Comparison of ENCODE assay signal across 8 cellular contexts in the genomic region with DNA sequence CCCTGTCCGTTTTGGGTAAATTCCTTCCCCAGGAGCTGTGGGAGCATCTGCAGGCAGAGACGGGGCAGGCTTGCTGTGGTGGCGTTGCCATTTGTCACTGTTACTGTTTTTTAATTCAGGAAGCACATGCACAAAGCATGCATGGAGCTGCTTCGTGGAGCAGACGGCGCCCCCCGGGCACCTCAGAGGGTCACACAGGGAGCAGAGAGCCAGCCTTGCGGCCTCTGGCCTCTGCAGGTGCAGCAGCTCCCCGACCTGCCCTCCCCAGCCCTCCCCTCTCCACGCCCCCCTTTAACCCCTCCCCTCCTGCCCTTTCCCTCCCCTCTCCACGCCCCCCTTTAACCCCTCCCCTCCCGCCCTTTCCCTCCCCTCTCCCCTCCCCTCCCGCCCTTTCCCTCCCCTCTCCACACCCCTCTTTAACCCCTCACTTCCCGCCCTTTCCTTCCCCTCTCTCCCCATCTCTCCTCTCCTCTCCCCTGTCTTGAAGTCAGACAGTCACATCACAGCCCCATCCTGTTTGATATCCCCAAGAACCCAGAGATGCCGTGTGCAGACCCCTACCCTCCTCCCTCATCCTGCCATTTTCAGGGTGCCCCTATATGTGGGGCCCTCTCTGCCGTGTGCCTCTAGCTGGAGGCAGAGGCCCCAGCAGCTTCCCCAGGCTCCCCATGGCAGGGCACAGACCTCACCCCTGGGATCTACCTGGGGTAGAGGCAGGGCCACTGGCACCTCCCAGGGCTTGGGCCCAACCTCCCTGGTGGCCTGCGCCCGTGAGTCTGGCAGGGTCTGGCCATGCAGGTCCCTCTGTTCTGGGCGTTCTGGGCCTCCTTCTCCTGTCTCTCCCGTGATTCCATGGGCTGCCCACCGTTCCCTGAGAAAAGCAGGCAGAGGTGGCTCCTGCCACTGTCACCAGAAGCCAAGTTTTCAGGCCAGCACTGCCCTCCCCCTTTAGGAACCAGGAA. TPM values are rescaled to one million over a fixed set of nuclear protein-coding genes. Genes with fewer than 3 reads are reported as not detected.
A peak's percentile ranks its signal among the peaks of the same experiment; 100 is the strongest.
DNase-seq lines count a peak whose midpoint lies in the region; ATAC-seq, FAIRE-seq and TF ChIP-seq lines count a peak whose summit lies in the region.

No MANE protein-coding gene starts in this region.

- no peaks in the 10 kb centered on the region for H3F3A ChIP-seq in GM23248 (ENCODE audit: insufficient read depth)

- H3K9me3 ChIP-seq in A549 (no peaks in the 10 kb centered on the region), GM23248 (ENCODE audit: low read depth) (no peaks in the 10 kb centered on the region)

- no peaks in the 10 kb centered on the region for H3K9me2 ChIP-seq in GM23248 (ENCODE audit: insufficient read depth)

- H3K27ac Mint-ChIP-seq in immature natural killer cell, result peak overlapping the region in 1 of 6 donors; percentile 69

- peaks cover 0 to 2% (median 2%) of the 10 kb centered on the region in 3 donors for H3K27me3 Mint-ChIP-seq in immature natural killer cell (ENCODE audit: low read depth in 3 of 3)

- H3K4me1 ChIP-seq in A549, result peaks cover 25% of the 10 kb centered on the region
- H3K4me1 ChIP-seq in GM23248 (ENCODE audit: insufficient read depth), result peaks cover 10% of the 10 kb centered on the region

- TF ChIP-seq POLR2A in A549 (IDR thresholded peaks at IDR 0.05; ENCODE audit: low read length), result no peak

- WGBS in A549 (ENCODE audit: missing lambda C conversion rate), result 41% methylated on average over 16 of the region's 21 CpGs
- 18 to 35% methylated on average over 10 to 21 of the region's 21 CpGs for WGBS in GM23248 (ENCODE audit: low coverage in 1 of 2, low lambda C conversion rate in 2 of 2, missing lambda C conversion rate in 2 of 2), 2 experiments

- no peak for FAIRE-seq in A549 (lab: Jason Lieb, UNC)

- H3K27ac ChIP-seq in A549 (peak overlapping the region in 1 of 2 experiments; percentile 92; a peak in 3 of 6 replicates), GM23248 (no peak overlapping the region)

- peak; percentile 5 to 42; a peak in 3 of 6 replicates for ATAC-seq in A549
- ATAC-seq in GM18907 (IDR thresholded peaks at IDR 0.05; ENCODE audit: unreplicated experiment), result no peak

- no peak for TF ChIP-seq RAD21 in A549 (conservative IDR thresholded peaks at IDR 0.05 in 1 of 2, IDR thresholded peaks at IDR 0.05 in 1 of 2)

- no peak overlapping the region for H2AFZ ChIP-seq in GM23248

- peak in 1 of 2 experiments; percentile 86 for DNase-seq in A549 (ENCODE audit: low read depth in 1 of 2, low spot score in 1 of 2)
- peak; percentile 60 for DNase-seq in GM23248
- peak; percentile 41 for DNase-seq in SK-N-DZ (ENCODE audit: low spot score)
- DNase-seq in astrocyte of the hippocampus (ENCODE audit: low read depth, low spot score), result peak; percentile 88
- peak; percentile 19 to 45 (median 30) for DNase-seq in immature natural killer cell
- peak; percentile 53 to 88 (median 76) for DNase-seq in stimulated activated naive CD4-positive, alpha-beta T cell (lab: John Stamatoyannopoulos, UW)
- no peak for DNase-seq in KG1 (lab: John Stamatoyannopoulos, UW)

- peak overlapping the region in 4 of 5 donors; percentile 21 to 40 (median 37) for H3K4me3 Mint-ChIP-seq in immature natural killer cell

- CTCF ChIA-PET in A549 (lab: Yijun Ruan, JAX), result interaction anchor here (1.4 kb wide), 1 partner anchor 133 kb away, joined by 8 read pairs; no protein-coding TSS in a partner anchor

- no peaks in the 10 kb centered on the region for H3K9me3 Mint-ChIP-seq in immature natural killer cell

- no peak for TF ChIP-seq CTCF in A549 (IDR thresholded peaks at IDR 0.05)

- in situ Hi-C loops in GM23248 (cut with MboI), result no loop called here

- POLR2A ChIA-PET in A549 (lab: Yijun Ruan, JAX), result interaction anchor here (0.6 kb wide), 1 partner anchor 17 kb away, joined by 5 read pairs; no protein-coding TSS in a partner anchor

- TF ChIP-seq EP300 in A549 (IDR thresholded peaks at IDR 0.05), result no peak

- H4K20me1 ChIP-seq in GM23248 (ENCODE audit: insufficient read depth), result no peaks in the 10 kb centered on the region

- H3K4me2 ChIP-seq in A549 (peak overlapping the region; percentile 46; the same call in 2 of the 3 replicates), GM23248 (ENCODE audit: unreplicated experiment) (no peak overlapping the region)

- no peak overlapping the region for H3K4me3 ChIP-seq in A549
- H3K4me3 ChIP-seq in GM23248, result no peak overlapping the region

- H3K27me3 ChIP-seq in GM23248 (replicated peaks; ENCODE audit: insufficient read depth), result no peaks in the 10 kb centered on the region; the same call in 1 of the 2 replicates

- H3K9ac ChIP-seq in GM23248, result no peak overlapping the region

- no peaks in the 10 kb centered on the region for H3K36me3 ChIP-seq in GM23248 (ENCODE audit: low read depth)

- no peaks in the 10 kb centered on the region for H3K79me2 ChIP-seq in GM23248 (ENCODE audit: insufficient read depth)

- H3K36me3 Mint-ChIP-seq in immature natural killer cell, result no peaks in the 10 kb centered on the region

- H3K4me1 Mint-ChIP-seq in immature natural killer cell, result peaks cover 0 to 21% of the 10 kb centered on the region in 2 donors

TF ChIP-seq in A549, 52 proteins besides CTCF, POLR2A, EP300 and RAD21:
- TF ChIP-seq ZNF302 (CRISPR knock-in tag; IDR thresholded peaks at IDR 0.05), result no peak
- TF ChIP-seq ZSCAN20 (CRISPR knock-in tag; IDR thresholded peaks at IDR 0.05), result no peak
- TF ChIP-seq, protein P1, sequence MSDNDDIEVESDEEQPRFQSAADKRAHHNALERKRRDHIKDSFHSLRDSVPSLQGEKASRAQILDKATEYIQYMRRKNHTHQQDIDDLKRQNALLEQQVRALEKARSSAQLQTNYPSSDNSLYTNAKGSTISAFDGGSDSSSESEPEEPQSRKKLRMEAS (IDR thresholded peaks at IDR 0.05), result peak; percentile 47; the same call in 1 of the 2 replicates
TF ChIP-seq in A549: peak in this region for 1.

RNA-seq across cellular contexts. Expression of gene UBAC1, which starts 29.6 kb away (rescaled TPM):
- polyA plus RNA-seq in A549 (2011; rRNA removed) (31.5 and 37.6 TPM in 2 replicates), A549 (2017; fragmentation: RNase III; extraction: RNeasy Plus Mini Kit Qiagen cat#74134 plus additional on column Dnase treatment) (28.7 to 30.8 TPM (median 29.8 TPM) in 3 replicates), GM23248 (2016; fragmentation: Nextera tagmentation; extraction: Ambion mirVana) (29.3 and 29.4 TPM in 2 replicates), immature natural killer cell (10 to 100 TPM; 16.4 to 28.3 (median 17.7) TPM)
- 55.0 and 56.4 TPM in 2 replicates for polyA plus RNA-seq in A549 (2012; cell fraction: cytosol; rRNA removed)
- 44.6 and 56.7 TPM in 2 replicates for polyA plus RNA-seq in A549 (2012; cell fraction: nucleus; rRNA removed)
- polyA minus RNA-seq in A549 (2011; rRNA and poly(A)+ RNA removed), result 21.2 and 21.9 TPM in 2 replicates
- 45.9 and 54.3 TPM in 2 replicates for total RNA-seq in GM23248 (2014; rRNA removed; shearing (Covaris generic))
- polyA plus RNA-seq in SK-N-DZ (2014; cell fraction: cytosol; rRNA removed), result 63.4 and 73.0 TPM in 2 replicates
- 125 and 126 TPM in 2 replicates for polyA plus RNA-seq in SK-N-DZ (2014; cell fraction: nucleus; rRNA removed)
